Comparison of ENCODE assay signal across 8 cellular contexts in the genomic region with DNA sequence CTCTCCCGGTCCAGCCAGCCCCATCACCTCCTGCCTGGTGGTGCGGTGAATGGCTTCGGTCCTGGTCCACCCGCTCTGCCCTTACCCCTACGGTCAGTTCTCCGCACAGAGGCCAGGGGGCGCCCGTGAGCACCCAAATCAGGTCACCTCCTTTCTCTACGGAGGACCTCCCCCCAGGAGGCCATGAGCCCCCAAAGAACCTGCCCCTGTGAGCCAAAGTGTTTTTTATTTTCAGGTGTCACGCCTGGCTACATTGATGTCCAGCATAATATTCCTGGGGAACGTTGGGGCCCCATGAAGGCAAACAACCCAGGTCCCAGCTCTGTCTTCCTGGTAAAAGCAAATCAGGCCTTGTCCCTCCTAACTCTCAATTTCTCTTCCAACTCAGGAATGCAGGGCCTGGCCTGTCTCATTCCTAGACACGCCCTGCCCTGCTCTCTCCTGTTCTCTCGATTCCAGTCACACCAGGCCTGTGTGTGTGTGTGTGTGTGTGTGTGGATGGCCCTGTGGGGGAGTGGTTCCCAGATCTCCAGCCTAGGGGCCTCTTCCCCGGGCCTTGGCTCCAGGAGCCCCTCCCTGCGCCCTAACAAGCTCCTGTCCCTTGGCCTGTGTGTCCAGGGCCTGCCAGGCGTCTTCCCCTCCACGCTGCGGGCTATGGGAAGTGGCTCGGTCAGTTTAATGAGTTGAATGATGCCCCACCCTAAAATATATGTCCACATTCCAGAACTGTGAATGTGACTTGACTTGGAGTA. TPM values are rescaled to one million over a fixed set of nuclear protein-coding genes. Genes with fewer than 3 reads are reported as not detected.
DNase-seq lines count a peak whose midpoint lies in the region; TF ChIP-seq lines count a peak whose summit lies in the region.

No MANE protein-coding gene starts in this region.

- H3K27ac Mint-ChIP-seq in nephron progenitor cell (peak overlapping the region; percentile 49), type B pancreatic cell (peak overlapping the region; percentile 100)

- TF ChIP-seq POLR2A in erythroblast (IDR thresholded peaks at IDR 0.05; ENCODE audit: low read length) = no peak

- intact Hi-C loops in posterior vena cava (cut with DNase I) = no loop called here

- H3K9me3 Mint-ChIP-seq in nephron progenitor cell (no peaks in the 10 kb centered on the region), type B pancreatic cell (no peaks in the 10 kb centered on the region)

- H3K4me1 Mint-ChIP-seq in nephron progenitor cell (peaks cover 49% of the 10 kb centered on the region), type B pancreatic cell (ENCODE audit: unreplicated experiment) (peaks cover 24% of the 10 kb centered on the region)

- H3K36me3 Mint-ChIP-seq in nephron progenitor cell (ENCODE audit: low read depth) (no peaks in the 10 kb centered on the region), type B pancreatic cell (no peaks in the 10 kb centered on the region)

- H3K4me3 Mint-ChIP-seq in nephron progenitor cell (no peak overlapping the region), type B pancreatic cell (peak overlapping the region; percentile 82)

- TF ChIP-seq CTCF in nephron progenitor cell (IDR thresholded peaks at IDR 0.05) (peak; percentile 71), type B pancreatic cell (conservative IDR thresholded peaks at IDR 0.05) (peak; percentile 80)

- DNase-seq in NCI-H1436 (lab: John Stamatoyannopoulos, UW) (peak; percentile 48), NCI-H1436 treated with DMSO at 0.1 percent for 48 hours (lab: John Stamatoyannopoulos, UW) (no peak), NCI-H460 (ENCODE audit: extremely low read depth, low read depth) (peak; percentile 91), erythroblast (lab: John Stamatoyannopoulos, UW) (peak; percentile 65 to 81), nephron progenitor cell (peak; percentile 76), type B pancreatic cell (ENCODE audit: extremely low spot score, unreplicated experiment) (peak; percentile 78), posterior vena cava (ENCODE audit: low spot score) (no peak)
- DNase-seq in activated CD8-positive, alpha-beta memory T cell treated with anti-CD3 and anti-CD28 coated beads for 48 hours (ENCODE audit: low read depth in 2 of 3, low spot score in 2 of 3) = peak in 2 of 3 experiments; percentile 67 to 73

- H3K27me3 Mint-ChIP-seq in nephron progenitor cell (ENCODE audit: low read depth, poor library complexity) (peaks cover 14% of the 10 kb centered on the region), type B pancreatic cell (peaks cover 3% of the 10 kb centered on the region)

RNA-seq across cellular contexts. Expression of gene GIPC1, which starts 9.7 kb away (rescaled TPM):
- 55.0 and 58.7 TPM in 2 replicates for total RNA-seq in NCI-H460 (2014; rRNA removed; shearing (Covaris generic))
- polyA plus RNA-seq in NCI-H460 (2014; cell fraction: nucleus; rRNA removed) = 77.0 and 91.0 TPM in 2 replicates
- total RNA-seq in type B pancreatic cell (ENCODE audit: low replicate concordance) (123 and 308 TPM in 2 replicates), posterior vena cava (10 to 100 TPM; 43.5 to 46.1 TPM)

RNA-seq across cellular contexts. Expression of gene DNAJB1, which starts 12.5 kb away (rescaled TPM):
- 51.5 and 57.1 TPM in 2 replicates for total RNA-seq in NCI-H460 (2014; rRNA removed; shearing (Covaris generic))
- 38.3 and 45.6 TPM in 2 replicates for polyA plus RNA-seq in NCI-H460 (2014; cell fraction: nucleus; rRNA removed)
- total RNA-seq in type B pancreatic cell (ENCODE audit: low replicate concordance) = 142 and 277 TPM in 2 replicates
- 10 to 100 TPM; 56.2 to 63.2 TPM for total RNA-seq in posterior vena cava

RNA-seq across cellular contexts. Expression of gene TECR, which starts 23.7 kb away (rescaled TPM):
- total RNA-seq in NCI-H460 (2014; rRNA removed; shearing (Covaris generic)) = 53.8 and 59.1 TPM in 2 replicates
- 79.1 and 84.8 TPM in 2 replicates for polyA plus RNA-seq in NCI-H460 (2014; cell fraction: nucleus; rRNA removed)
- total RNA-seq in type B pancreatic cell (ENCODE audit: low replicate concordance) (171 and 240 TPM in 2 replicates), posterior vena cava (10 to 100 TPM; 36.8 to 56.6 TPM)

RNA-seq across cellular contexts. Expression of gene PTGER1, which starts 30.5 kb away (rescaled TPM):
- 0.52 and 0.92 TPM in 2 replicates for total RNA-seq in NCI-H460 (2014; rRNA removed; shearing (Covaris generic))
- 0.19 and 0.74 TPM in 2 replicates for polyA plus RNA-seq in NCI-H460 (2014; cell fraction: nucleus; rRNA removed)
- 0.56 and 1.0 TPM in 2 replicates for total RNA-seq in type B pancreatic cell (ENCODE audit: low replicate concordance)
- 1 to 10 TPM in 1 of 2 donors, under 1 TPM in 1; 0.95 to 1.6 TPM for total RNA-seq in posterior vena cava

Comparison
In these comparisons a context has a peak if more than half of its experiments do, and no peak if none do; other contexts are left out.
1. DNase-seq: peak in NCI-H1436 (single experiment), NCI-H460 (single experiment), activated CD8-positive, alpha-beta memory T cell treated with anti-CD3 and anti-CD28 coated beads for 48 hours (2 of 3), erythroblast (2 of 2), nephron progenitor cell (single experiment) and type B pancreatic cell (single experiment); none in NCI-H1436 treated with DMSO at 0.1 percent for 48 hours (single experiment) and posterior vena cava (single experiment).